Comparison of ENCODE assay signal across 8 cellular contexts in genomic region chr3:24680214-24680967, GRCh38.
DNase-seq lines count a peak whose midpoint lies in the region; ATAC-seq and TF ChIP-seq lines count a peak whose summit lies in the region.

No MANE protein-coding gene starts in this region.

- peaks cover 84% of the 10 kb centered on the region for H3K27me3 Mint-ChIP-seq in activated T-cell treated with anti-CD3 and anti-CD28 coated beads, Interleukin-2, amount 50 U/mL, for 72 hours (ENCODE audit: low read depth)

- no peak overlapping the region for H3K4me3 Mint-ChIP-seq in activated T-cell treated with anti-CD3 and anti-CD28 coated beads, Interleukin-2, amount 50 U/mL, for 72 hours

- DNase-seq in CD1c-positive myeloid dendritic cell (ENCODE audit: extremely low spot score), result peak; percentile 72
- peak; percentile 14 for DNase-seq in NCI-H748 treated with DMSO at 0.1 percent for 48 hours (lab: John Stamatoyannopoulos, UW)
- DNase-seq in activated T-cell treated with anti-CD3 and anti-CD28 coated beads, Interleukin-2, amount 50 U/mL, for 72 hours, result peak; percentile 56 to 64
- DNase-seq in heart right ventricle, result peak; percentile 47 to 68
- DNase-seq in putamen (ENCODE audit: low spot score), result peak; percentile 17
- no peak for DNase-seq in GF-D8 (lab: John Stamatoyannopoulos, UW)

- ATAC-seq in GM19023 (IDR thresholded peaks at IDR 0.05; ENCODE audit: unreplicated experiment) (peak; percentile 69), HG03060 (IDR thresholded peaks at IDR 0.05; ENCODE audit: low read depth, unreplicated experiment) (peak; percentile 45), heart right ventricle (peak in 6 of 8 donors; percentile 64 to 82 (median 76))
- peak in 1 of 2 donors; percentile 46 for ATAC-seq in activated T-cell treated with anti-CD3 and anti-CD28 coated beads, Interleukin-2, amount 50 U/mL, for 72 hours (replicated peaks in 1 of 2)

- no peak overlapping the region for H3K27ac Mint-ChIP-seq in activated T-cell treated with anti-CD3 and anti-CD28 coated beads, Interleukin-2, amount 50 U/mL, for 72 hours

- 23% methylated on average over 9 of the region's 9 CpGs for WGBS in heart right ventricle, 2 donors

- no peak overlapping the region for H3K27ac ChIP-seq in heart right ventricle

- peaks cover 0 to 4% (median 0%) of the 10 kb centered on the region in 9 donors for H3K4me1 ChIP-seq in heart right ventricle

- H3K9me3 Mint-ChIP-seq in activated T-cell treated with anti-CD3 and anti-CD28 coated beads, Interleukin-2, amount 50 U/mL, for 72 hours, result no peaks in the 10 kb centered on the region

- H3K9me3 ChIP-seq in heart right ventricle, result no peaks in the 10 kb centered on the region

- TF ChIP-seq CTCF in heart right ventricle (IDR thresholded peaks at IDR 0.05), result peak; percentile 55 to 90 (median 85)

- peaks cover 11% of the 10 kb centered on the region for H3K4me1 Mint-ChIP-seq in activated T-cell treated with anti-CD3 and anti-CD28 coated beads, Interleukin-2, amount 50 U/mL, for 72 hours (ENCODE audit: low read depth)

- H3K36me3 ChIP-seq in heart right ventricle, result no peaks in the 10 kb centered on the region

- peaks cover 0 to 4% (median 0%) of the 10 kb centered on the region in 7 donors for H3K27me3 ChIP-seq in heart right ventricle

- H3K36me3 Mint-ChIP-seq in activated T-cell treated with anti-CD3 and anti-CD28 coated beads, Interleukin-2, amount 50 U/mL, for 72 hours (ENCODE audit: insufficient read depth in 2 of 2), result peaks cover 0 to 5% of the 10 kb centered on the region in 2 donors

- intact Hi-C loops in heart right ventricle (cut with DNase I), result loop anchor here in 6 of 10 donors (5.0 to 10.0 kb wide), 4 partner anchors 418 to 686 kb away; no protein-coding TSS in a partner anchor

- no peak overlapping the region for H3K4me3 ChIP-seq in heart right ventricle
